1 cellular context compared by ENCODE assay signal in genomic region chr3:97821810-97822775, GRCh38.
TF ChIP-seq lines count a peak whose summit lies in the region.

Gene CRYBG3 (plus strand): TSS chr3:97822011. CDS start chr3:97822207, 196 bp downstream.

TF ChIP-seq in GM12878, 131 proteins besides CTCF, POLR2A, EP300 and RAD21 (continued from another document):
- TF ChIP-seq ZNF687 (IDR thresholded peaks at IDR 0.05) (peak; percentile 42; the same call in 1 of the 2 replicates), CHD2 (IDR thresholded peaks at IDR 0.05; ENCODE audit: borderline replicate concordance, low read depth, low read length) (no peak), CREB1 (IDR thresholded peaks at IDR 0.05; ENCODE audit: low read depth) (peak; percentile 18; the same call in 1 of the 2 replicates), MXI1 (IDR thresholded peaks at IDR 0.05; ENCODE audit: low read depth, low read length) (no peak; the same call in 1 of the 2 replicates), EED (IDR thresholded peaks at IDR 0.05; ENCODE audit: low read depth) (peak; percentile 17; the same call in 1 of the 2 replicates), DPF2 (IDR thresholded peaks at IDR 0.05) (peak; percentile 24; the same call in 1 of the 2 replicates), BACH1 (IDR thresholded peaks at IDR 0.05; ENCODE audit: borderline replicate concordance) (peak; percentile 26), MEF2B (IDR thresholded peaks at IDR 0.05; ENCODE audit: partially characterized antibody, poor library complexity, severe bottlenecking) (peak; percentile 16), GATAD2B (conservative IDR thresholded peaks at IDR 0.05; ENCODE audit: low read depth) (0 out of 2 replicates have a peak, but pooled peaks have one; percentile 59), RAD51 (IDR thresholded peaks at IDR 0.05) (no peak), LARP7 (IDR thresholded peaks at IDR 0.05) (peak; percentile 74)
- TF ChIP-seq, protein P1, sequence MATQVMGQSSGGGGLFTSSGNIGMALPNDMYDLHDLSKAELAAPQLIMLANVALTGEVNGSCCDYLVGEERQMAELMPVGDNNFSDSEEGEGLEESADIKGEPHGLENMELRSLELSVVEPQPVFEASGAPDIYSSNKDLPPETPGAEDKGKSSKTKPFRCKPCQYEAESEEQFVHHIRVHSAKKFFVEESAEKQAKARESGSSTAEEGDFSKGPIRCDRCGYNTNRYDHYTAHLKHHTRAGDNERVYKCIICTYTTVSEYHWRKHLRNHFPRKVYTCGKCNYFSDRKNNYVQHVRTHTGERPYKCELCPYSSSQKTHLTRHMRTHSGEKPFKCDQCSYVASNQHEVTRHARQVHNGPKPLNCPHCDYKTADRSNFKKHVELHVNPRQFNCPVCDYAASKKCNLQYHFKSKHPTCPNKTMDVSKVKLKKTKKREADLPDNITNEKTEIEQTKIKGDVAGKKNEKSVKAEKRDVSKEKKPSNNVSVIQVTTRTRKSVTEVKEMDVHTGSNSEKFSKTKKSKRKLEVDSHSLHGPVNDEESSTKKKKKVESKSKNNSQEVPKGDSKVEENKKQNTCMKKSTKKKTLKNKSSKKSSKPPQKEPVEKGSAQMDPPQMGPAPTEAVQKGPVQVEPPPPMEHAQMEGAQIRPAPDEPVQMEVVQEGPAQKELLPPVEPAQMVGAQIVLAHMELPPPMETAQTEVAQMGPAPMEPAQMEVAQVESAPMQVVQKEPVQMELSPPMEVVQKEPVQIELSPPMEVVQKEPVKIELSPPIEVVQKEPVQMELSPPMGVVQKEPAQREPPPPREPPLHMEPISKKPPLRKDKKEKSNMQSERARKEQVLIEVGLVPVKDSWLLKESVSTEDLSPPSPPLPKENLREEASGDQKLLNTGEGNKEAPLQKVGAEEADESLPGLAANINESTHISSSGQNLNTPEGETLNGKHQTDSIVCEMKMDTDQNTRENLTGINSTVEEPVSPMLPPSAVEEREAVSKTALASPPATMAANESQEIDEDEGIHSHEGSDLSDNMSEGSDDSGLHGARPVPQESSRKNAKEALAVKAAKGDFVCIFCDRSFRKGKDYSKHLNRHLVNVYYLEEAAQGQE (IDR thresholded peaks at IDR 0.05; ENCODE audit: low read depth, low read length), result 0 out of 2 replicates have a peak, but pooled peaks have one; percentile 19
TF ChIP-seq in GM12878: peak in this region for 17.
